Comparison of ENCODE assay signal across 18 cellular contexts in genomic region chr7:90383879-90384278, GRCh38. TPM values are rescaled to one million over a fixed set of nuclear protein-coding genes. Genes with fewer than 3 reads are reported as not detected.
A peak's percentile ranks its signal among the peaks of the same experiment; 100 is the strongest.
DNase-seq lines count a peak whose midpoint lies in the region; ATAC-seq and TF ChIP-seq lines count a peak whose summit lies in the region.
"Had no signal": no experiment of that assay in that cellular context is flagged by ENCODE, and none has a peak within 500 bp of the region (broad histone marks: within the 10 kb centered on the region; RNA-seq: fewer than 3 reads in every experiment).

No MANE protein-coding gene starts in this region.

- H3K9ac ChIP-seq in adipocyte (ENCODE audit: low read length), result no peak overlapping the region

- H3K27ac Mint-ChIP-seq in activated naive CD4-positive, alpha-beta T cell treated with anti-CD3 and anti-CD28 coated beads for 36 hours, result no peak overlapping the region
- H3K27ac Mint-ChIP-seq: activated B cell treated with CpG ODN at 0.5 μM for 24 hours; CD4-positive, CD25-positive, alpha-beta regulatory T cell had no signal

- peaks cover 16% of the 10 kb centered on the region for H3K4me1 ChIP-seq in adipocyte (ENCODE audit: control insufficient read depth, insufficient read depth, low read length)

- H3K27me3 ChIP-seq in adipocyte (replicated peaks; ENCODE audit: control insufficient read depth, insufficient read depth, low read length), result no peaks in the 10 kb centered on the region

- H3K9me3 ChIP-seq in adipocyte (ENCODE audit: control insufficient read depth, low read length), result peaks cover 6% of the 10 kb centered on the region

- no peaks in the 10 kb centered on the region for H3K9me3 Mint-ChIP-seq in activated naive CD4-positive, alpha-beta T cell treated with anti-CD3 and anti-CD28 coated beads for 36 hours
- H3K9me3 Mint-ChIP-seq: activated B cell treated with CpG ODN at 0.5 μM for 24 hours; CD4-positive, CD25-positive, alpha-beta regulatory T cell; immature natural killer cell had no signal

- H3K27me3 Mint-ChIP-seq in activated naive CD4-positive, alpha-beta T cell treated with anti-CD3 and anti-CD28 coated beads for 36 hours (ENCODE audit: low read depth), result no peaks in the 10 kb centered on the region
- H3K27me3 Mint-ChIP-seq: activated B cell treated with CpG ODN at 0.5 μM for 24 hours; CD4-positive, CD25-positive, alpha-beta regulatory T cell had no signal

- H3K4me3 Mint-ChIP-seq in activated naive CD4-positive, alpha-beta T cell treated with anti-CD3 and anti-CD28 coated beads for 36 hours, result no peak overlapping the region
- H3K4me3 Mint-ChIP-seq: activated B cell treated with CpG ODN at 0.5 μM for 24 hours; CD4-positive, CD25-positive, alpha-beta regulatory T cell; immature natural killer cell had no signal

- H3K36me3 ChIP-seq in adipocyte (ENCODE audit: control insufficient read depth, insufficient read depth, low read length, severe bottlenecking), result peaks cover 74% of the 10 kb centered on the region

- peaks cover 55% of the 10 kb centered on the region for H3K36me3 Mint-ChIP-seq in activated naive CD4-positive, alpha-beta T cell treated with anti-CD3 and anti-CD28 coated beads for 36 hours (ENCODE audit: low read depth)

- intact Hi-C loops in activated naive CD4-positive, alpha-beta T cell treated with anti-CD3 and anti-CD28 coated beads for 36 hours (cut with micrococcal nuclease), result no loop called here

- no peaks in the 10 kb centered on the region for H3K4me1 Mint-ChIP-seq in activated naive CD4-positive, alpha-beta T cell treated with anti-CD3 and anti-CD28 coated beads for 36 hours (ENCODE audit: low read depth)
- H3K4me1 Mint-ChIP-seq: activated B cell treated with CpG ODN at 0.5 μM for 24 hours, immature natural killer cell had no signal

- no peak overlapping the region for H3K4me3 ChIP-seq in adipocyte (ENCODE audit: low read length)
- H3K4me3 ChIP-seq in fibroblast of pulmonary artery (replicated peaks; ENCODE audit: low read depth, low read length), result no peak overlapping the region

- ATAC-seq in GM21529 (IDR thresholded peaks at IDR 0.05; ENCODE audit: unreplicated experiment), result no peak
- ATAC-seq: HepG2, Panc1 had no signal

- DNase-seq in HCEC 1CT, result peak; percentile 78
- DNase-seq in adipocyte (ENCODE audit: low read depth), result peak; percentile 32
- DNase-seq in fibroblast of pulmonary artery (ENCODE audit: low read depth), result peak; percentile 58
- peak; percentile 50 for DNase-seq in renal cortical epithelial cell (ENCODE audit: low read depth)
- DNase-seq in activated naive CD4-positive, alpha-beta T cell treated with anti-CD3 and anti-CD28 coated beads for 36 hours, result no peak
- no peak for DNase-seq in activated gamma-delta T cell (lab: John Stamatoyannopoulos, UW)
- DNase-seq: activated B cell treated with CpG ODN at 0.5 μM for 24 hours; activated effector memory CD4-positive, alpha-beta T cell treated with anti-CD3 and anti-CD28 coated beads, Interleukin-2, amount 50 U/mL, for 16 hours; CD4-positive, CD25-positive, alpha-beta regulatory T cell; DND-41; effector CD4-positive, alpha-beta T cell; H7; immature natural killer cell; NCI-H82; stimulated activated CD4-positive, alpha-beta T cell treated with anti-CD3 and anti-CD28 coated beads, Interleukin-4, amount 100 ng/mL, for 4 hours had no signal

- CTCF ChIA-PET in activated naive CD4-positive, alpha-beta T cell treated with anti-CD3 and anti-CD28 coated beads for 36 hours (lab: Charles Lee), result no interaction called here

- TF ChIP-seq CTCF in fibroblast of pulmonary artery (IDR thresholded peaks at IDR 0.05; ENCODE audit: low read length, missing control alignments), result no peak

RNA-seq across cellular contexts. Expression of gene CLDN12, which starts 19.4 kb away (rescaled TPM):
- total RNA-seq in renal cortical epithelial cell, result 62.1 and 95.2 TPM in 2 replicates
- 10 to 100 TPM; 14.8 to 15.3 TPM for total RNA-seq in activated naive CD4-positive, alpha-beta T cell treated with anti-CD3 and anti-CD28 coated beads for 36 hours

RNA-seq across cellular contexts. Expression of gene GTPBP10, which starts 37.4 kb away (rescaled TPM):
- total RNA-seq in renal cortical epithelial cell, result 21.4 and 22.7 TPM in 2 replicates
- 10 to 100 TPM; 35.8 to 39.3 TPM for total RNA-seq in activated naive CD4-positive, alpha-beta T cell treated with anti-CD3 and anti-CD28 coated beads for 36 hours

Comparison
In these comparisons a context has a peak if more than half of its experiments do, and no peak if none do; other contexts are left out.
1. DNase-seq: peak in HCEC 1CT (single experiment), adipocyte (single experiment), fibroblast of pulmonary artery (single experiment) and renal cortical epithelial cell (single experiment); none in activated naive CD4-positive, alpha-beta T cell treated with anti-CD3 and anti-CD28 coated beads for 36 hours (single experiment) and activated gamma-delta T cell (single experiment).